In genomic region chr2:64784168-64785061, GRCh38 we compare ENCODE assay signal across 3 cellular contexts.
A peak's percentile ranks its signal among the peaks of the same experiment; 100 is the strongest.
TF ChIP-seq lines count a peak whose summit lies in the region.

No MANE protein-coding gene starts in this region.

TF ChIP-seq in HCT116, 20 proteins besides CTCF, POLR2A, EP300 and RAD21:
- no peak for TF ChIP-seq EZH2phosphoT487 (IDR thresholded peaks at IDR 0.05; ENCODE audit: borderline replicate concordance)
- TF ChIP-seq, protein P1, sequence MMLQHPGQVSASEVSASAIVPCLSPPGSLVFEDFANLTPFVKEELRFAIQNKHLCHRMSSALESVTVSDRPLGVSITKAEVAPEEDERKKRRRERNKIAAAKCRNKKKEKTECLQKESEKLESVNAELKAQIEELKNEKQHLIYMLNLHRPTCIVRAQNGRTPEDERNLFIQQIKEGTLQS (IDR thresholded peaks at IDR 0.05), result no peak
- no peak for TF ChIP-seq SIN3A (IDR thresholded peaks at IDR 0.05; ENCODE audit: low read depth)
- no peak for TF ChIP-seq POLR2AphosphoS5 (IDR thresholded peaks at IDR 0.05; ENCODE audit: low read depth, low read length)
- TF ChIP-seq ZFX (IDR thresholded peaks at IDR 0.05), result no peak
- TF ChIP-seq FOSL1 (IDR thresholded peaks at IDR 0.05; ENCODE audit: low read depth), result no peak
- no peak for TF ChIP-seq EZH2 (IDR thresholded peaks at IDR 0.05)
- TF ChIP-seq, protein P2, sequence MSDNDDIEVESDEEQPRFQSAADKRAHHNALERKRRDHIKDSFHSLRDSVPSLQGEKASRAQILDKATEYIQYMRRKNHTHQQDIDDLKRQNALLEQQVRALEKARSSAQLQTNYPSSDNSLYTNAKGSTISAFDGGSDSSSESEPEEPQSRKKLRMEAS (IDR thresholded peaks at IDR 0.05), result no peak
- TF ChIP-seq SRF (IDR thresholded peaks at IDR 0.05; ENCODE audit: low read depth), result no peak
- no peak for TF ChIP-seq YY1 (IDR thresholded peaks at IDR 0.05; ENCODE audit: extremely low read depth, insufficient replicate concordance, low read depth, low read length)
- TF ChIP-seq ELF1 (IDR thresholded peaks at IDR 0.05; ENCODE audit: borderline replicate concordance, low read depth), result no peak
- no peak for TF ChIP-seq SP1 (IDR thresholded peaks at IDR 0.05; ENCODE audit: low read depth)
- TF ChIP-seq EGR1 (IDR thresholded peaks at IDR 0.05; ENCODE audit: low read depth), result no peak
- no peak for TF ChIP-seq JUND (IDR thresholded peaks at IDR 0.05)

TF ChIP-seq in GM12878, 131 proteins besides CTCF, POLR2A, EP300 and RAD21:
- TF ChIP-seq HCFC1 (IDR thresholded peaks at IDR 0.05; ENCODE audit: low read length), result no peak
- peak; percentile 7; the same call in 1 of the 2 replicates for TF ChIP-seq SPI1 (IDR thresholded peaks at IDR 0.05; ENCODE audit: borderline replicate concordance, insufficient read depth, low read depth, low read length)

TF ChIP-seq in HepG2, 621 proteins besides CTCF, POLR2A, EP300 and RAD21 (continues in another document):
- TF ChIP-seq FOSL2 (CRISPR knock-in tag; IDR thresholded peaks at IDR 0.05) (no peak), HNF4G (IDR thresholded peaks at IDR 0.05; ENCODE audit: borderline replicate concordance, low read depth, low read length) (peak; percentile 74), HNF4G (CRISPR knock-in tag; IDR thresholded peaks at IDR 0.05; ENCODE audit: borderline replicate concordance, low read depth) (peak; percentile 76), ZNF563 (CRISPR knock-in tag; IDR thresholded peaks at IDR 0.05) (peak; percentile 43), HNRNPLL (IDR thresholded peaks at IDR 0.05; ENCODE audit: low read depth, low read length, poor library complexity, severe bottlenecking) (peak; percentile 32), NFYC (CRISPR knock-in tag; IDR thresholded peaks at IDR 0.05) (no peak), HINFP (CRISPR knock-in tag; IDR thresholded peaks at IDR 0.05; ENCODE audit: low read depth) (peak; percentile 71; the same call in 1 of the 2 replicates), SP4 (CRISPR knock-in tag; IDR thresholded peaks at IDR 0.05) (peak; percentile 50), FLYWCH1 (CRISPR knock-in tag; IDR thresholded peaks at IDR 0.05) (no peak), ZNF430 (CRISPR knock-in tag; IDR thresholded peaks at IDR 0.05) (no peak), TRAFD1 (CRISPR knock-in tag; IDR thresholded peaks at IDR 0.05; ENCODE audit: borderline replicate concordance) (peak; percentile 61; the same call in 1 of the 2 replicates), POLR2AphosphoS5 (IDR thresholded peaks at IDR 0.05; ENCODE audit: low read depth, low read length) (no peak), ELF1 (CRISPR knock-in tag; IDR thresholded peaks at IDR 0.05) (no peak), RBFOX2 (IDR thresholded peaks at IDR 0.05; ENCODE audit: low read depth, low read length) (0 out of 2 replicates have a peak, but pooled peaks have one; percentile 26), ZSCAN29 (CRISPR knock-in tag; conservative IDR thresholded peaks at IDR 0.05) (peak; percentile 75; the same call in 1 of the 2 replicates), SRSF4 (IDR thresholded peaks at IDR 0.05; ENCODE audit: low read depth, low read length, poor library complexity, severe bottlenecking) (no peak), SNAI1 (CRISPR knock-in tag; IDR thresholded peaks at IDR 0.05; ENCODE audit: borderline replicate concordance) (peak; percentile 22; the same call in 1 of the 2 replicates), GATA4 (IDR thresholded peaks at IDR 0.05; ENCODE audit: borderline replicate concordance, low read depth) (no peak), ZBTB37 (CRISPR knock-in tag; IDR thresholded peaks at IDR 0.05) (no peak), ATF1 (CRISPR knock-in tag; IDR thresholded peaks at IDR 0.05) (no peak), ZNF678 (CRISPR knock-in tag; IDR thresholded peaks at IDR 0.05) (0 out of 2 replicates have a peak, but pooled peaks have one; percentile 6), MXI1 (IDR thresholded peaks at IDR 0.05; ENCODE audit: borderline replicate concordance, low read depth, low read length) (no peak), WIZ (CRISPR knock-in tag; IDR thresholded peaks at IDR 0.05) (peak; percentile 80), ZC3H4 (CRISPR knock-in tag; IDR thresholded peaks at IDR 0.05; ENCODE audit: borderline replicate concordance) (no peak), ZNF274 (CRISPR knock-in tag; IDR thresholded peaks at IDR 0.05) (0 out of 2 replicates have a peak, but pooled peaks have one; percentile 52), ZNF780A (CRISPR knock-in tag; IDR thresholded peaks at IDR 0.05) (no peak; the same call in 1 of the 2 replicates), RBM39 (IDR thresholded peaks at IDR 0.05; ENCODE audit: low read depth, low read length, poor library complexity, severe bottlenecking) (no peak), JUNB (CRISPR knock-in tag; IDR thresholded peaks at IDR 0.05; ENCODE audit: borderline replicate concordance) (no peak), ZNF564 (CRISPR knock-in tag; IDR thresholded peaks at IDR 0.05) (peak; percentile 72; the same call in 1 of the 2 replicates), ATM (IDR thresholded peaks at IDR 0.05; ENCODE audit: borderline replicate concordance) (no peak), ZSCAN20 (CRISPR knock-in tag; IDR thresholded peaks at IDR 0.05; ENCODE audit: borderline replicate concordance) (no peak), RCOR2 (CRISPR knock-in tag; IDR thresholded peaks at IDR 0.05) (peak; percentile 20; the same call in 1 of the 2 replicates), MYC (CRISPR knock-in tag; IDR thresholded peaks at IDR 0.05; ENCODE audit: borderline replicate concordance) (peak; percentile 61; the same call in 1 of the 2 replicates), MXD4 (CRISPR knock-in tag; IDR thresholded peaks at IDR 0.05) (peak; percentile 44; the same call in 1 of the 2 replicates)
- TF ChIP-seq, protein P3, sequence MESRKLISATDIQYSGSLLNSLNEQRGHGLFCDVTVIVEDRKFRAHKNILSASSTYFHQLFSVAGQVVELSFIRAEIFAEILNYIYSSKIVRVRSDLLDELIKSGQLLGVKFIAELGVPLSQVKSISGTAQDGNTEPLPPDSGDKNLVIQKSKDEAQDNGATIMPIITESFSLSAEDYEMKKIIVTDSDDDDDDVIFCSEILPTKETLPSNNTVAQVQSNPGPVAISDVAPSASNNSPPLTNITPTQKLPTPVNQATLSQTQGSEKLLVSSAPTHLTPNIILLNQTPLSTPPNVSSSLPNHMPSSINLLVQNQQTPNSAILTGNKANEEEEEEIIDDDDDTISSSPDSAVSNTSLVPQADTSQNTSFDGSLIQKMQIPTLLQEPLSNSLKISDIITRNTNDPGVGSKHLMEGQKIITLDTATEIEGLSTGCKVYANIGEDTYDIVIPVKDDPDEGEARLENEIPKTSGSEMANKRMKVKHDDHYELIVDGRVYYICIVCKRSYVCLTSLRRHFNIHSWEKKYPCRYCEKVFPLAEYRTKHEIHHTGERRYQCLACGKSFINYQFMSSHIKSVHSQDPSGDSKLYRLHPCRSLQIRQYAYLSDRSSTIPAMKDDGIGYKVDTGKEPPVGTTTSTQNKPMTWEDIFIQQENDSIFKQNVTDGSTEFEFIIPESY (CRISPR knock-in tag; IDR thresholded peaks at IDR 0.05), result no peak
- TF ChIP-seq, protein P4, sequence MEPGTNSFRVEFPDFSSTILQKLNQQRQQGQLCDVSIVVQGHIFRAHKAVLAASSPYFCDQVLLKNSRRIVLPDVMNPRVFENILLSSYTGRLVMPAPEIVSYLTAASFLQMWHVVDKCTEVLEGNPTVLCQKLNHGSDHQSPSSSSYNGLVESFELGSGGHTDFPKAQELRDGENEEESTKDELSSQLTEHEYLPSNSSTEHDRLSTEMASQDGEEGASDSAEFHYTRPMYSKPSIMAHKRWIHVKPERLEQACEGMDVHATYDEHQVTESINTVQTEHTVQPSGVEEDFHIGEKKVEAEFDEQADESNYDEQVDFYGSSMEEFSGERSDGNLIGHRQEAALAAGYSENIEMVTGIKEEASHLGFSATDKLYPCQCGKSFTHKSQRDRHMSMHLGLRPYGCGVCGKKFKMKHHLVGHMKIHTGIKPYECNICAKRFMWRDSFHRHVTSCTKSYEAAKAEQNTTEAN (CRISPR knock-in tag; conservative IDR thresholded peaks at IDR 0.05), result no peak
- TF ChIP-seq, protein P5, sequence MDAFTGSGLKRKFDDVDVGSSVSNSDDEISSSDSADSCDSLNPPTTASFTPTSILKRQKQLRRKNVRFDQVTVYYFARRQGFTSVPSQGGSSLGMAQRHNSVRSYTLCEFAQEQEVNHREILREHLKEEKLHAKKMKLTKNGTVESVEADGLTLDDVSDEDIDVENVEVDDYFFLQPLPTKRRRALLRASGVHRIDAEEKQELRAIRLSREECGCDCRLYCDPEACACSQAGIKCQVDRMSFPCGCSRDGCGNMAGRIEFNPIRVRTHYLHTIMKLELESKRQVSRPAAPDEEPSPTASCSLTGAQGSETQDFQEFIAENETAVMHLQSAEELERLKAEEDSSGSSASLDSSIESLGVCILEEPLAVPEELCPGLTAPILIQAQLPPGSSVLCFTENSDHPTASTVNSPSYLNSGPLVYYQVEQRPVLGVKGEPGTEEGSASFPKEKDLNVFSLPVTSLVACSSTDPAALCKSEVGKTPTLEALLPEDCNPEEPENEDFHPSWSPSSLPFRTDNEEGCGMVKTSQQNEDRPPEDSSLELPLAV (CRISPR knock-in tag; conservative IDR thresholded peaks at IDR 0.05; ENCODE audit: low read depth), result no peak
- TF ChIP-seq, protein P6, sequence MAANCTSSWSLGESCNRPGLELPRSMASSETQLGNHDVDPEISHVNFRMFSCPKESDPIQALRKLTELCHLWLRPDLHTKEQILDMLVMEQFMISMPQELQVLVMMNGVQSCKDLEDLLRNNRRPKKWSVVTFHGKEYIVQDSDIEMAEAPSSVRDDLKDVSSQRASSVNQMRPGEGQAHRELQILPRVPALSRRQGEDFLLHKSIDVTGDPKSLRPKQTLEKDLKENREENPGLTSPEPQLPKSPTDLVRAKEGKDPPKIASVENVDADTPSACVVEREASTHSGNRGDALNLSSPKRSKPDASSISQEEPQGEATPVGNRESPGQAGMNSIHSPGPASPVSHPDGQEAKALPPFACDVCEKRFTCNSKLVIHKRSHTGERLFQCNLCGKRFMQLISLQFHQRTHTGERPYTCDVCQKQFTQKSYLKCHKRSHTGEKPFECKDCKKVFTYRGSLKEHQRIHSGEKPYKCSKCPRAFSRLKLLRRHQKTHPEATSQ (CRISPR knock-in tag; IDR thresholded peaks at IDR 0.05; ENCODE audit: borderline replicate concordance), result peak; percentile 66; the same call in 1 of the 2 replicates
- TF ChIP-seq, protein P7, sequence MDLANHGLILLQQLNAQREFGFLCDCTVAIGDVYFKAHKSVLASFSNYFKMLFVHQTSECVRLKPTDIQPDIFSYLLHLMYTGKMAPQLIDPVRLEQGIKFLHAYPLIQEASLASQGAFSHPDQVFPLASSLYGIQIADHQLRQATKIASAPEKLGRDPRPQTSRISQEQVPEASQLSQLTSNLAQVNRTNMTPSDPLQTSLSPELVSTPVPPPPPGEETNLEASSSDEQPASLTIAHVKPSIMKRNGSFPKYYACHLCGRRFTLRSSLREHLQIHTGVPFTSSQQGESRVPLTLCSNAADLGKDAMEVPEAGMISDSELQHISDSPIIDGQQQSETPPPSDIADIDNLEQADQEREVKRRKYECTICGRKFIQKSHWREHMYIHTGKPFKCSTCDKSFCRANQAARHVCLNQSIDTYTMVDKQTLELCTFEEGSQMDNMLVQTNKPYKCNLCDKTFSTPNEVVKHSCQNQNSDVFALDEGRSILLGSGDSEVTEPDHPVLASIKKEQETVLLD (CRISPR knock-in tag; IDR thresholded peaks at IDR 0.05; ENCODE audit: low read depth), result no peak
- TF ChIP-seq, protein P8, sequence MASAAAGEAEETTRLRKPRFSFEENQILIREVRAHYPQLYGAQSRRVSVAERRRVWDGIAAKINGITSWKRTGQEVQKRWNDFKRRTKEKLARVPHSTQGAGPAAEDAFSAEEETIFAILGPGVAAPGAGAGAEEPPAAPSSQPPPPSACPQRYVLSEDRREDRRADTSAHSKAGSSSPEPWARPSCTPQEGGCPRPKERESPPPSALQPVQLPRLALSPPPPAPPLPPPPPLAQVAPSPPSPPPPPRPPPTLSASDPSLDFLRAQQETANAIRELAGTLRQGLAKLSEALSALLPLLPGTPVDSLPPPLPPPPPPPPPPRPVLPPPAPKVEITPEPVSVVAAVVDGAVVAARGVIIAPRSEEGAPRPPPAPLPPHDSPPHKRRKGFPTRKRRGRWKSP (CRISPR knock-in tag; IDR thresholded peaks at IDR 0.05), result no peak
- TF ChIP-seq, protein P9, sequence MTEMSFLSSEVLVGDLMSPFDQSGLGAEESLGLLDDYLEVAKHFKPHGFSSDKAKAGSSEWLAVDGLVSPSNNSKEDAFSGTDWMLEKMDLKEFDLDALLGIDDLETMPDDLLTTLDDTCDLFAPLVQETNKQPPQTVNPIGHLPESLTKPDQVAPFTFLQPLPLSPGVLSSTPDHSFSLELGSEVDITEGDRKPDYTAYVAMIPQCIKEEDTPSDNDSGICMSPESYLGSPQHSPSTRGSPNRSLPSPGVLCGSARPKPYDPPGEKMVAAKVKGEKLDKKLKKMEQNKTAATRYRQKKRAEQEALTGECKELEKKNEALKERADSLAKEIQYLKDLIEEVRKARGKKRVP (CRISPR knock-in tag; IDR thresholded peaks at IDR 0.05), result peak in 1 of 2 experiments; percentile 64; a peak in 2 of 4 replicates
